Comparison of ENCODE assay signal across 10 cellular contexts in genomic region chr20:60254901-60255411, GRCh38.
A peak's percentile ranks its signal among the peaks of the same experiment; 100 is the strongest.
DNase-seq lines count a peak whose midpoint lies in the region; ATAC-seq and TF ChIP-seq lines count a peak whose summit lies in the region.
"Had no signal": no experiment of that assay in that cellular context is flagged by ENCODE, and none has a peak within 500 bp of the region (broad histone marks: within the 10 kb centered on the region; RNA-seq: fewer than 3 reads in every experiment).

No MANE protein-coding gene starts in this region.

- peak overlapping the region; percentile 70 for H3K27ac ChIP-seq in parathyroid adenoma
- H3K27ac ChIP-seq: epithelial cell of prostate had no signal

- no peak for TF ChIP-seq CTCF in cardiac fibroblast (IDR thresholded peaks at IDR 0.05; ENCODE audit: low read depth, low read length)
- no peak for TF ChIP-seq CTCF in parathyroid adenoma (IDR thresholded peaks at IDR 0.05)

- H3K4me3 ChIP-seq in cardiac fibroblast (replicated peaks in 1 of 2; ENCODE audit: low read depth in 2 of 2, low read length in 2 of 2) (no peak overlapping the region), parathyroid adenoma (ENCODE audit: low read depth, low read length) (no peak overlapping the region), HAP-1 (no peak overlapping the region)

- in situ Hi-C loops in HAP-1 (cut with MboI; ENCODE audit: low sequenced_read_pairs): no loop called here

- H3K9me3 ChIP-seq in parathyroid adenoma (ENCODE audit: control insufficient read depth, low read length): no peaks in the 10 kb centered on the region
- no peaks in the 10 kb centered on the region for H3K9me3 ChIP-seq in HAP-1

- peak overlapping the region; percentile 45 for H3K4me2 ChIP-seq in parathyroid adenoma (ENCODE audit: low read length)

- DNase-seq in Daoy (ENCODE audit: low read depth): peak; percentile 29
- DNase-seq in NCI-H1105 (lab: John Stamatoyannopoulos, UW): peak; percentile 32
- DNase-seq in cardiac fibroblast (ENCODE audit: low read depth in 2 of 2): peak; percentile 4 to 85
- no peak for DNase-seq in NCI-H1930 (lab: John Stamatoyannopoulos, UW)
- no peak for DNase-seq in HAP-1 (ENCODE audit: low spot score in 2 of 2)
- DNase-seq: activated CD4-positive, alpha-beta T cell treated with anti-CD3 and anti-CD28 coated beads, Interleukin-2, amount 10 ng/mL, durations not matched to agents 7 days and 5 days; activated naive CD8-positive, alpha-beta T cell treated with anti-CD3 and anti-CD28 coated beads for 36 hours had no signal

- no peaks in the 10 kb centered on the region for H3K27me3 ChIP-seq in parathyroid adenoma (ENCODE audit: control insufficient read depth, insufficient read depth, low read length)
- H3K27me3 ChIP-seq in HAP-1 (ENCODE audit: low read depth): no peaks in the 10 kb centered on the region

- H3K36me3 ChIP-seq in parathyroid adenoma (ENCODE audit: control insufficient read depth, insufficient read depth, low read length): no peaks in the 10 kb centered on the region
- no peaks in the 10 kb centered on the region for H3K36me3 ChIP-seq in HAP-1 (replicated peaks)

- H3K4me1 ChIP-seq in parathyroid adenoma: peaks cover 47% of the 10 kb centered on the region
- no peaks in the 10 kb centered on the region for H3K4me1 ChIP-seq in HAP-1

- no peak for ATAC-seq in HG03565 (IDR thresholded peaks at IDR 0.05; ENCODE audit: unreplicated experiment)

- peaks cover 10% of the 10 kb centered on the region for H3K79me2 ChIP-seq in parathyroid adenoma

- H2AFZ ChIP-seq in parathyroid adenoma: peak overlapping the region; percentile 86

- no peak overlapping the region for H3K9ac ChIP-seq in parathyroid adenoma

Comparison
In these comparisons a context has a peak if more than half of its experiments do, and no peak if none do; other contexts are left out.
1. DNase-seq: peak in Daoy (single experiment), NCI-H1105 (single experiment) and cardiac fibroblast (2 of 2); none in NCI-H1930 (0 of 2) and HAP-1 (0 of 2).